10 cellular contexts compared by ENCODE assay signal in genomic region chr4:99574530-99575314, GRCh38. TPM values are rescaled to one million over a fixed set of nuclear protein-coding genes. Genes with fewer than 3 reads are reported as not detected.
DNase-seq lines count a peak whose midpoint lies in the region; ATAC-seq and TF ChIP-seq lines count a peak whose summit lies in the region.
"Had no signal": no experiment of that assay in that cellular context is flagged by ENCODE, and none has a peak within 500 bp of the region (broad histone marks: within the 10 kb centered on the region; RNA-seq: fewer than 3 reads in every experiment).

Gene MTTP (plus strand): TSS chr4:99574824. CDS start chr4:99574910, 86 bp downstream.

- TF ChIP-seq CTCF in endothelial cell (IDR thresholded peaks at IDR 0.05; ENCODE audit: unreplicated experiment) = no peak

- H3K27me3 Mint-ChIP-seq in naive B cell = peaks cover 20 to 45% (median 38%) of the 10 kb centered on the region in 3 donors
- no peaks in the 10 kb centered on the region for H3K27me3 Mint-ChIP-seq in endothelial cell (ENCODE audit: unreplicated experiment)

- H3K36me3 Mint-ChIP-seq in naive B cell = no peaks in the 10 kb centered on the region
- no peaks in the 10 kb centered on the region for H3K36me3 Mint-ChIP-seq in endothelial cell (ENCODE audit: low read depth, unreplicated experiment)

- peak within 1 kb of the TSS in 4 of 6 donors; percentile 77 to 88 (median 82) for H3K27ac Mint-ChIP-seq in naive B cell
- H3K27ac Mint-ChIP-seq in endothelial cell (ENCODE audit: unreplicated experiment) = no peak within 1 kb of the TSS

- no peaks in the 10 kb centered on the region for H3K27me3 ChIP-seq in HUES64 (ENCODE audit: insufficient read depth, low read length)

- H3K9ac ChIP-seq in HUES64 (ENCODE audit: low read depth, low read length) = 0 out of 2 replicates have a peak within 1 kb of the TSS, but pooled peaks have one; percentile 28

- no peaks in the 10 kb centered on the region for H3K36me3 ChIP-seq in HUES64 (ENCODE audit: insufficient read depth, low read length)

- DNase-seq in naive B cell = no peak
- DNase-seq in SIG-M5 (lab: John Stamatoyannopoulos, UW) = no peak
- no peak for DNase-seq in endothelial cell (ENCODE audit: low spot score)
- DNase-seq in HPDE6-E6E7 (ENCODE audit: extremely low spot score) = no peak
- DNase-seq in activated T-cell treated with anti-CD3 and anti-CD28 coated beads, Interleukin-2, amount 50 U/mL, for 48 hours = no peak
- DNase-seq: DMS79 treated with DMSO at 0.1 percent for 48 hours; stimulated activated CD4-positive, alpha-beta T cell treated with anti-CD3 and anti-CD28 coated beads, Interleukin-4, amount 100 ng/mL, for 1 hour had no signal

- H3K4me1 ChIP-seq in HUES64 (ENCODE audit: insufficient read depth, low read length) = peaks cover 18% of the 10 kb centered on the region

- 83% methylated on average over 3 of the region's 3 CpGs for WGBS in HUES64

- H3K4me1 Mint-ChIP-seq in naive B cell (peaks cover 4 to 11% (median 8%) of the 10 kb centered on the region in 3 donors), endothelial cell (ENCODE audit: unreplicated experiment) (no peaks in the 10 kb centered on the region)

- peak within 1 kb of the TSS; percentile 72; the same call in 1 of the 2 replicates for H3K27ac ChIP-seq in HUES64 (ENCODE audit: low read depth, low read length)

- H3K9me3 ChIP-seq in HUES64 (ENCODE audit: insufficient read depth, low read depth, low read length) = no peaks in the 10 kb centered on the region

- no peaks in the 10 kb centered on the region for H3K9me3 Mint-ChIP-seq in naive B cell
- H3K9me3 Mint-ChIP-seq in endothelial cell (ENCODE audit: unreplicated experiment) = no peaks in the 10 kb centered on the region

- peak within 1 kb of the TSS; percentile 5; the same call in 1 of the 2 replicates for H3K4me3 ChIP-seq in HUES64 (ENCODE audit: low read length)

- H3K4me3 Mint-ChIP-seq in naive B cell = peak within 1 kb of the TSS in 6 of 8 donors; percentile 1 to 44 (median 30)
- H3K4me3 Mint-ChIP-seq in endothelial cell (ENCODE audit: unreplicated experiment) = no peak within 1 kb of the TSS

- ATAC-seq in GM18861 (IDR thresholded peaks at IDR 0.05; ENCODE audit: unreplicated experiment) (peak; percentile 84), HG02588 (IDR thresholded peaks at IDR 0.05; ENCODE audit: unreplicated experiment) (peak; percentile 85), naive B cell (ENCODE audit: low read depth in 2 of 2) (peak; percentile 64 to 67)

RNA-seq across cellular contexts. Expression of gene MTTP, which starts in this region (rescaled TPM):
- 2.2 TPM for polyA plus RNA-seq in HUES64 (2013, experiment 1 of 2)
- 2.0 TPM for polyA plus RNA-seq in HUES64 (2013, experiment 2 of 2)
- not detected for polyA plus RNA-seq in naive B cell (ENCODE audit: low read depth in 6 of 6)
- total RNA-seq in endothelial cell (ENCODE audit: unreplicated experiment) = 0.26 TPM

Comparison
In these comparisons a context has a peak if more than half of its experiments do, and no peak if none do; other contexts are left out.
1. Peak in ATAC-seq in naive B cell; RNA of the gene not detected or under 1 TPM.